Comparison of ENCODE assay signal across 9 cellular contexts in the genomic region with DNA sequence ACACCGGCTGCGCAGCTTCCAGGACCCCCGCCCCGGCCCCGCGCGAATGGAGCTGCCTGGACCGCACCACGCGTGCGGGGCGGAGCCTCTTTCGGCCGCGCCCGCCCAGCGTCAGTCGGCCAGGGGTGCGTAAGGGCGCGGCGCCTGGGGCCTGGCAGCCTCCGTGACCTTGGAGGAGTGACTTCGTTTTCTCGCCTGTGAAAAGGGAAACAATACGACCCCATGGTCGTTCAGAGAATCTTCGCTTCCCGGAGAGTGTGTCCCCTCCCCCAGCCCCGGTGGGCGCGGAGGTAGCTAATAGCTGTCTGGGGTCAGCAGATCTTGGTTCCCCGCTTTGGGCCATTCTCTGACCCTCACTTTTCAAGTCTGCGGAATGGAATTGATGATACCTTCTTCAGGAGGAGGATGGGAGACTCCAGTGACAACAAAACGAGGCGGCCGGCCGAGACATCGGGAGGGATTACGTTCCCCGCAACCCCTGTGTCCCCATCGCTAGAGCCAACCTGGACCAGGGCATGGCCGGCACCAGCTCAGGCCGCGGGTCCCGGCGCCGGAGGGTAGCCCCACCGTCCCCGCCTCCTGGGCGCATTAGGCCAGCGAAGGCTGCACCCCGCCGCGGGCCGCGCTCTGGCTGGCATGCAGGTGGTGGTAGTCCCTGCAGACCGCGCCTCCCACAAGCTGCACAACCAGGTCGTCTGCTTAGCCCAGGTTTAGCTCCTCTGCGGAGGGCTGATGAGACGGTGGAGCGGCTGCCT. TPM values are rescaled to one million over a fixed set of nuclear protein-coding genes. Genes with fewer than 3 reads are reported as not detected.
DNase-seq lines count a peak whose midpoint lies in the region; ATAC-seq and TF ChIP-seq lines count a peak whose summit lies in the region.
"Had no signal": no experiment of that assay in that cellular context is flagged by ENCODE, and none has a peak within 500 bp of the region (broad histone marks: within the 10 kb centered on the region; RNA-seq: fewer than 3 reads in every experiment).

No MANE protein-coding gene starts in this region.

- H3K4me3 ChIP-seq in Karpas-422 (ENCODE audit: low read length) (peak overlapping the region; percentile 90), SK-N-MC (peak overlapping the region; percentile 84)

- peaks cover 75% of the 10 kb centered on the region for H3K4me1 Mint-ChIP-seq in activated naive CD8-positive, alpha-beta T cell (ENCODE audit: low read depth)
- peaks cover 15% of the 10 kb centered on the region for H3K4me1 Mint-ChIP-seq in progenitor cell of endocrine pancreas (ENCODE audit: low read depth)

- no peaks in the 10 kb centered on the region for H4K20me1 ChIP-seq in Karpas-422 (ENCODE audit: insufficient read depth, low read depth, low read length)

- H3K36me3 ChIP-seq in Karpas-422 (ENCODE audit: insufficient read depth, low read length) (no peaks in the 10 kb centered on the region), SK-N-MC (ENCODE audit: insufficient read depth, low read length) (no peaks in the 10 kb centered on the region)

- H3K79me2 ChIP-seq in Karpas-422 (ENCODE audit: low read length), result peaks cover 10% of the 10 kb centered on the region

- H3K9me3 ChIP-seq in Karpas-422 (ENCODE audit: low read length) (no peaks in the 10 kb centered on the region), SK-N-MC (ENCODE audit: low read depth, low read length) (no peaks in the 10 kb centered on the region)

- intact Hi-C loops in cardiac septum (cut with DNase I), result loop anchor here (2.0 to 5.0 kb wide), 3 partner anchors 95 to 181 kb away; partner anchors contain the start of genes FAF2, KIAA1191 and TSPAN17

- DNase-seq in ELF-1 (ENCODE audit: low read depth, low spot score), result peak; percentile 76
- DNase-seq in Karpas-422, result peak; percentile 95
- no peak for DNase-seq in SK-N-MC (ENCODE audit: low read depth, low spot score)
- peak; percentile 87 for DNase-seq in cardiac septum (ENCODE audit: low spot score)
- DNase-seq in progenitor cell of endocrine pancreas (ENCODE audit: low spot score, unreplicated experiment), result peak; percentile 48
- no peak for DNase-seq in occipital lobe (lab: John Stamatoyannopoulos, UW)

- H3K4me3 Mint-ChIP-seq in activated naive CD8-positive, alpha-beta T cell, result peak overlapping the region; percentile 94
- H3K4me3 Mint-ChIP-seq in progenitor cell of endocrine pancreas (ENCODE audit: low read depth), result peak overlapping the region; percentile 86

- H3K4me1 ChIP-seq in Karpas-422 (ENCODE audit: low read length), result peaks cover 51% of the 10 kb centered on the region

- peak overlapping the region; percentile 100 for H2AFZ ChIP-seq in Karpas-422 (ENCODE audit: low read length)

- H3K27ac ChIP-seq in Karpas-422 (ENCODE audit: low read length), result peak overlapping the region; percentile 80
- no peak overlapping the region for H3K27ac ChIP-seq in SK-N-MC

- no peak for TF ChIP-seq CTCF in progenitor cell of endocrine pancreas (IDR thresholded peaks at IDR 0.05; ENCODE audit: unreplicated experiment)

- peak overlapping the region; percentile 96 for H3K27ac Mint-ChIP-seq in activated naive CD8-positive, alpha-beta T cell
- H3K27ac Mint-ChIP-seq in progenitor cell of endocrine pancreas, result peak overlapping the region; percentile 95

- no peaks in the 10 kb centered on the region for H3K27me3 Mint-ChIP-seq in activated naive CD8-positive, alpha-beta T cell
- H3K27me3 Mint-ChIP-seq in progenitor cell of endocrine pancreas, result peaks cover 10% of the 10 kb centered on the region

- peak overlapping the region; percentile 90 for H3K9ac ChIP-seq in Karpas-422 (ENCODE audit: low read length)
- peak overlapping the region; percentile 64 for H3K9ac ChIP-seq in SK-N-MC (ENCODE audit: insufficient read length)

- no peaks in the 10 kb centered on the region for H3K36me3 Mint-ChIP-seq in activated naive CD8-positive, alpha-beta T cell
- no peaks in the 10 kb centered on the region for H3K36me3 Mint-ChIP-seq in progenitor cell of endocrine pancreas (ENCODE audit: insufficient read depth)

- H3K27me3 ChIP-seq in Karpas-422 (ENCODE audit: low read length), result no peaks in the 10 kb centered on the region

- H3K9me3 Mint-ChIP-seq in activated naive CD8-positive, alpha-beta T cell (ENCODE audit: low read depth), result no peaks in the 10 kb centered on the region
- H3K9me3 Mint-ChIP-seq in progenitor cell of endocrine pancreas (ENCODE audit: low read depth), result no peaks in the 10 kb centered on the region

- no peaks in the 10 kb centered on the region for H3K9me2 ChIP-seq in Karpas-422 (replicated peaks; ENCODE audit: insufficient read depth, low read length)

- peak overlapping the region; percentile 98 for H3K4me2 ChIP-seq in Karpas-422 (ENCODE audit: low read depth, low read length, poor library complexity, severe bottlenecking)

- ATAC-seq in GM21786 (IDR thresholded peaks at IDR 0.05; ENCODE audit: unreplicated experiment), result peak; percentile 57

RNA-seq across cellular contexts. Expression of gene CDHR2, which starts 5.5 kb away (rescaled TPM):
- total RNA-seq in Karpas-422 (2014; rRNA removed; shearing (Covaris generic); ENCODE audit: low replicate concordance), result 0.04 and 0.07 TPM in 2 replicates
- total RNA-seq in cardiac septum (0.51 TPM), progenitor cell of endocrine pancreas (1.5 and 1.6 TPM in 2 replicates), occipital lobe (under 0.01 TPM)
- total RNA-seq: pulmonary artery endothelial cell had no signal

RNA-seq across cellular contexts. Expression of gene RNF44, which starts 6.4 kb away (rescaled TPM):
- total RNA-seq in Karpas-422 (2014; rRNA removed; shearing (Covaris generic); ENCODE audit: low replicate concordance), result 33.1 and 55.8 TPM in 2 replicates
- total RNA-seq in cardiac septum (25.4 TPM), progenitor cell of endocrine pancreas (153 and 156 TPM in 2 replicates), occipital lobe (8.6 TPM)

Comparison
In these comparisons a context has a peak if more than half of its experiments do, and no peak if none do; other contexts are left out.
1. DNase-seq: peak in ELF-1 (single experiment), Karpas-422 (single experiment), cardiac septum (single experiment) and progenitor cell of endocrine pancreas (single experiment); none in SK-N-MC (single experiment) and occipital lobe (single experiment).